ENCODE assay signal across 8 cellular contexts in the genomic region with DNA sequence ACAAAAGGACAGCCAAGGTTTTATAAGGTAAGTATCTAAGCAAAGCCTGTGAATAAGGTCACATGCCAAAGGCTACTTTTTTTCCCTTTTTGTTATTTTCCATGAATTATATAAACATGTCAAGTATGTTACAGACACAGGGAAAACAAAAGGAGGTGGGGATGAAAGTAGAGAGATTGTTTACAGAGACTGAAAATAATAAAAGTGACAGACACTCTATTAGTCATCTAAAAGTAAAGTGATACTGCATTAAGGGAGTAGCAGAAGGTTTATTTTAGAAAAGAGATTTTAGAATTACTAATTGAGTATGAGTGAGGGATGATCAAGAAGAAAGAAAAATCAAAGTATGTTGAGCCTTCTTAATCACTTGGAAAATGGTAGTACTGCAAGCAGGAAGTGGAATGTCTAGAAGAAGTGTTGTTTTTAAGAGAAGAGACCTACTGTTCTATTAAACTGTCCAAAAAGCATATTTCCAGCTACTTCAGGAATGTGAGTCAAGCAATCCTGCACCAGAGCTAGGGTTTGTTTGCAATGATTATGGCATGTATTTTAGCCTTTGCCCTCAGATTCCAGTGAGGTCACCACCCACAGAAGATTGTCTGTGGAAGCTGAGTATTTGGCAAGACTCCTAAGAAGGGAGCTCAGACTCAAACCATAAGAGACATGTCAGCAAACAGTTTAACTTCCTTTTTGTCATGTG.
DNase-seq lines count a peak whose midpoint lies in the region; ATAC-seq, FAIRE-seq and TF ChIP-seq lines count a peak whose summit lies in the region.

No MANE protein-coding gene starts in this region.

- TF ChIP-seq CTCF in esophagus muscularis mucosa (IDR thresholded peaks at IDR 0.05) (no peak), neutrophil (IDR thresholded peaks at IDR 0.05) (no peak), D721Med (IDR thresholded peaks at IDR 0.05; ENCODE audit: insufficient read depth, missing control alignments) (no peak)

- no peaks in the 10 kb centered on the region for H3K36me3 ChIP-seq in esophagus muscularis mucosa
- H3K36me3 ChIP-seq in neutrophil, result no peaks in the 10 kb centered on the region

- no peak for TF ChIP-seq EP300 in esophagus muscularis mucosa (IDR thresholded peaks at IDR 0.05)

- no peak for TF ChIP-seq POLR2A in esophagus muscularis mucosa (IDR thresholded peaks at IDR 0.05; ENCODE audit: low read depth)

- no peaks in the 10 kb centered on the region for H3K9me3 ChIP-seq in esophagus muscularis mucosa
- no peaks in the 10 kb centered on the region for H3K9me3 ChIP-seq in neutrophil

- FAIRE-seq in D721Med (lab: Jason Lieb, UNC), result no peak

- H3K27ac ChIP-seq in esophagus muscularis mucosa (replicated peaks in 1 of 4), result peak overlapping the region; percentile 52 to 75 (median 61)
- peak overlapping the region; percentile 71 for H3K27ac ChIP-seq in neutrophil

- H3K27me3 ChIP-seq in esophagus muscularis mucosa, result no peaks in the 10 kb centered on the region
- H3K27me3 ChIP-seq in neutrophil, result no peaks in the 10 kb centered on the region

- DNase-seq in Ammon's horn (ENCODE audit: low spot score) (peak; percentile 50), NOMO-1 treated with DMSO at 0.1 percent for 48 hours (lab: John Stamatoyannopoulos, UW; ENCODE audit: unreplicated experiment) (peak; percentile 86), esophagus muscularis mucosa (ENCODE audit: extremely low spot score) (no peak), NCI-H1694 treated with DMSO at 0.1 percent for 48 hours (lab: John Stamatoyannopoulos, UW) (no peak), D721Med (ENCODE audit: insufficient read length, low spot score) (no peak), NCI-H1092 treated with DMSO at 0.1 percent for 48 hours (lab: John Stamatoyannopoulos, UW) (no peak)

- peaks cover 0 to 20% (median 15%) of the 10 kb centered on the region in 4 donors for H3K4me1 ChIP-seq in esophagus muscularis mucosa
- peaks cover 0 to 8% of the 10 kb centered on the region in 2 experiments for H3K4me1 ChIP-seq in neutrophil (ENCODE audit: control insufficient read depth in 1 of 2, insufficient read depth in 1 of 2, low read depth in 1 of 2, low read length in 1 of 2)

- intact Hi-C loops in esophagus muscularis mucosa (cut with DNase I), result no loop called here

- no peak for ATAC-seq in HG02981 (IDR thresholded peaks at IDR 0.05; ENCODE audit: unreplicated experiment)

- H3K4me3 ChIP-seq in esophagus muscularis mucosa, result peak overlapping the region; percentile 28 to 51 (median 42)
- peak overlapping the region; percentile 7 to 51 for H3K4me3 ChIP-seq in neutrophil (ENCODE audit: low read depth in 1 of 2, low read length in 1 of 2)

Comparison
In these comparisons a context has a peak if more than half of its experiments do, and no peak if none do; other contexts are left out.
1. DNase-seq: peak in Ammon's horn (single experiment) and NOMO-1 treated with DMSO at 0.1 percent for 48 hours (single experiment); none in esophagus muscularis mucosa (single experiment), NCI-H1694 treated with DMSO at 0.1 percent for 48 hours (single experiment), D721Med (single experiment) and NCI-H1092 treated with DMSO at 0.1 percent for 48 hours (single experiment).